In genomic region chr3:108548304-108548703, GRCh38 we compare ENCODE assay signal across 38 cellular contexts. TPM values are rescaled to one million over a fixed set of nuclear protein-coding genes. Genes with fewer than 3 reads are reported as not detected.
DNase-seq lines count a peak whose midpoint lies in the region; ATAC-seq, FAIRE-seq and TF ChIP-seq lines count a peak whose summit lies in the region.
"Had no signal": no experiment of that assay in that cellular context is flagged by ENCODE, and none has a peak within 500 bp of the region (broad histone marks: within the 10 kb centered on the region; RNA-seq: fewer than 3 reads in every experiment).

No MANE protein-coding gene starts in this region.

- TF ChIP-seq CTCF in SK-N-SH (IDR thresholded peaks at IDR 0.05) (no peak), cardiac fibroblast (IDR thresholded peaks at IDR 0.05; ENCODE audit: low read depth, low read length) (no peak), fibroblast of the aortic adventitia (IDR thresholded peaks at IDR 0.05; ENCODE audit: insufficient read depth, low read length) (no peak), transverse colon (IDR thresholded peaks at IDR 0.05) (no peak), HepG2 (CRISPR knock-in tag; IDR thresholded peaks at IDR 0.05) (no peak)

- no peak for FAIRE-seq in HepG2 (lab: Jason Lieb, UNC)
- FAIRE-seq: D721Med, GM19239, H54 had no signal

- no peak overlapping the region for H2AFZ ChIP-seq in SK-N-SH (ENCODE audit: low read depth)
- H2AFZ ChIP-seq in HepG2 (ENCODE audit: low read length): no peak overlapping the region

- H3K4me3 ChIP-seq in SK-N-SH (ENCODE audit: low read depth in 2 of 2, low read length in 1 of 2) (no peak overlapping the region), cardiac fibroblast (replicated peaks in 1 of 2; ENCODE audit: low read depth in 2 of 2, low read length in 2 of 2) (no peak overlapping the region), fibroblast of the aortic adventitia (ENCODE audit: low read depth, low read length) (no peak overlapping the region), transverse colon (no peak overlapping the region), HepG2 (replicated peaks in 1 of 3; ENCODE audit: insufficient read depth in 1 of 3, low read depth in 2 of 3, low read length in 3 of 3) (no peak overlapping the region)
- H3K4me3 ChIP-seq: breast epithelium, colonic mucosa, Peyer's patch, skin epidermis, suprapubic skin had no signal

- H4K20me1 ChIP-seq in SK-N-SH (ENCODE audit: insufficient read depth) (no peaks in the 10 kb centered on the region), HepG2 (ENCODE audit: insufficient read depth, low read length) (no peaks in the 10 kb centered on the region)

- POLR2A ChIA-PET in SK-N-SH (lab: Yijun Ruan, JAX) (no interaction called here), HepG2 (lab: Yijun Ruan, JAX) (no interaction called here)

- H3K4me1 ChIP-seq in SK-N-SH (ENCODE audit: control insufficient read depth in 1 of 2, insufficient read depth in 2 of 2, low read depth in 1 of 2, low read length in 1 of 2) (peaks cover 0 to 2% of the 10 kb centered on the region in 2 experiments; a peak in 2 of 4 replicates), transverse colon (peaks cover 0 to 7% (median 3%) of the 10 kb centered on the region in 4 donors), HepG2 (ENCODE audit: insufficient read depth, low read length) (no peaks in the 10 kb centered on the region)
- H3K4me1 ChIP-seq: breast epithelium, colonic mucosa, Peyer's patch, suprapubic skin had no signal

- CTCF ChIA-PET in SK-N-SH (lab: Yijun Ruan, JAX): interaction anchor here (1.0 kb wide), 1 partner anchor 58 kb away, joined by 3 read pairs; no protein-coding TSS in a partner anchor
- CTCF ChIA-PET in HepG2 (lab: Yijun Ruan, JAX; ENCODE audit: low intra/inter-chr PET ratio, low total read pairs): no interaction called here

- BruUV-seq in HepG2 (replicated peaks; lab: Mats Ljungman, UMichigan): no TSS peak

- TF ChIP-seq RAD21 in SK-N-SH (IDR thresholded peaks at IDR 0.05; ENCODE audit: low read length) (no peak), HepG2 (CRISPR knock-in tag; IDR thresholded peaks at IDR 0.05) (no peak)

- TF ChIP-seq EP300 in SK-N-SH (IDR thresholded peaks at IDR 0.05; ENCODE audit: borderline replicate concordance in 1 of 2, low read depth in 1 of 2, low read length in 1 of 2) (no peak), transverse colon (IDR thresholded peaks at IDR 0.05; ENCODE audit: low read depth) (no peak), HepG2 (IDR thresholded peaks at IDR 0.05; ENCODE audit: low read depth in 2 of 2, low read length in 2 of 2) (no peak), HepG2 (CRISPR knock-in tag; IDR thresholded peaks at IDR 0.05; ENCODE audit: borderline replicate concordance) (no peak)

- TF ChIP-seq POLR2A in transverse colon (IDR thresholded peaks at IDR 0.05) (no peak), HepG2 (IDR thresholded peaks at IDR 0.05; ENCODE audit: insufficient read depth in 1 of 2, low read depth in 2 of 2, low read length in 2 of 2) (no peak)

- H3K27me3 ChIP-seq in SK-N-SH (ENCODE audit: insufficient read depth) (no peaks in the 10 kb centered on the region), transverse colon (no peaks in the 10 kb centered on the region), HepG2 (ENCODE audit: control insufficient read depth in 1 of 2, insufficient read depth in 2 of 2, low read length in 2 of 2) (no peaks in the 10 kb centered on the region)
- H3K27me3 ChIP-seq: breast epithelium, colonic mucosa, Peyer's patch, suprapubic skin had no signal

- H3K27ac ChIP-seq in SK-N-SH (ENCODE audit: low read depth in 2 of 2, low read length in 1 of 2) (no peak overlapping the region; a peak in 1 of 4 replicates), transverse colon (no peak overlapping the region), HepG2 (ENCODE audit: extremely low read length, insufficient read depth, low read length) (no peak overlapping the region)
- H3K27ac ChIP-seq: breast epithelium, colonic mucosa, Peyer's patch, skin epidermis, suprapubic skin had no signal

- H3K36me3 ChIP-seq in SK-N-SH (replicated peaks in 1 of 2; ENCODE audit: control insufficient read depth in 1 of 2, insufficient read depth in 2 of 2, low read length in 1 of 2): peaks cover 31 to 45% of the 10 kb centered on the region in 2 experiments
- no peaks in the 10 kb centered on the region for H3K36me3 ChIP-seq in transverse colon
- H3K36me3 ChIP-seq in HepG2 (replicated peaks in 1 of 2; ENCODE audit: control insufficient read depth in 1 of 2, insufficient read depth in 2 of 2, low read length in 2 of 2): peaks cover 0 to 9% of the 10 kb centered on the region in 2 experiments; a peak in 2 of 5 replicates
- H3K36me3 ChIP-seq: breast epithelium, colonic mucosa, Peyer's patch, suprapubic skin had no signal

- H3K9me2 ChIP-seq in SK-N-SH: no peaks in the 10 kb centered on the region

- H3K9ac ChIP-seq in SK-N-SH (no peak overlapping the region), HepG2 (ENCODE audit: insufficient read depth, low read depth, low read length) (no peak overlapping the region)

- peaks cover 8% of the 10 kb centered on the region for H3F3A ChIP-seq in SK-N-SH (replicated peaks; ENCODE audit: insufficient read depth)

- ATAC-seq in SK-N-SH treated with all-trans-retinoic acid at 6 μM for 48 hours: 0 out of 3 replicates have a peak, but pooled peaks have one; percentile 19
- no peak for ATAC-seq in Right ventricle myocardium superior (ENCODE audit: poor library complexity)
- ATAC-seq in HepG2: no peak
- ATAC-seq: activated naive CD4-positive, alpha-beta T cell treated with anti-CD3 and anti-CD28 coated beads, Interleukin-2, amount 50 U/mL, for 72 hours; left colon had no signal

- intact Hi-C loops in transverse colon (cut with DNase I; ENCODE audit: low total_unique reads): no loop called here
- intact Hi-C loops in Right ventricle myocardium superior (cut with DNase I): no loop called here
- intact Hi-C loops in HepG2 (cut with micrococcal nuclease; ENCODE audit: unreplicated experiment): no loop called here

- no peaks in the 10 kb centered on the region for H3K9me3 ChIP-seq in SK-N-SH
- H3K9me3 ChIP-seq in transverse colon: no peaks in the 10 kb centered on the region
- no peaks in the 10 kb centered on the region for H3K9me3 ChIP-seq in HepG2 (ENCODE audit: low read length)
- H3K9me3 ChIP-seq: breast epithelium, colonic mucosa, Peyer's patch, suprapubic skin had no signal

- H3K79me2 ChIP-seq in SK-N-SH (ENCODE audit: insufficient read depth) (no peaks in the 10 kb centered on the region), HepG2 (ENCODE audit: insufficient read depth, low read length) (no peaks in the 10 kb centered on the region)

- H3K4me2 ChIP-seq in SK-N-SH: no peak overlapping the region
- no peak overlapping the region for H3K4me2 ChIP-seq in HepG2 (ENCODE audit: low read depth, low read length)

- DNase-seq in SK-N-SH: no peak
- DNase-seq in cardiac fibroblast (ENCODE audit: low read depth in 2 of 2): peak; percentile 42 to 68
- peak; percentile 32 for DNase-seq in fibroblast of the aortic adventitia (ENCODE audit: low read depth)
- DNase-seq in transverse colon: no peak
- DNase-seq in Right ventricle myocardium superior: no peak
- no peak for DNase-seq in H4 (ENCODE audit: low spot score)
- DNase-seq in HepG2 (ENCODE audit: low spot score): no peak
- DNase-seq: 8988T; activated CD4-positive, alpha-beta T cell treated with anti-CD3 and anti-CD28 coated beads, Interleukin-2, amount 10 ng/mL, durations not matched to agents 24 days and 14 days; activated CD8-positive, alpha-beta memory T cell treated with anti-CD3 and anti-CD28 coated beads for 24 hours; activated effector memory CD4-positive, alpha-beta T cell treated with Interleukin-2 at 50 U/mL for 16 hours; activated T-cell treated with anti-CD3 and anti-CD28 coated beads for 4 hours; anterior cingulate cortex; CD4-positive, alpha-beta memory T cell; colonic mucosa; effector memory CD4-positive, alpha-beta T cell; hippocampal formation; left colon; mammary epithelial cell; NCI-H1417 treated with DMSO at 0.1 percent for 48 hours; NCI-H2029 treated with DMSO at 0.1 percent for 48 hours; NCI-H2227 treated with DMSO at 0.1 percent for 48 hours; Peyer's patch; retina; SHP77 treated with DMSO at 0.1 percent for 48 hours; stimulated activated naive CD4-positive, alpha-beta T cell; T-helper 9 cell had no signal

- WGBS in SK-N-SH (ENCODE audit: low lambda C conversion rate): 61% methylated on average over 1 of the region's 1 CpG
- WGBS in transverse colon (ENCODE audit: low coverage in 1 of 2), 2 donors: 60 to 67% methylated on average over 1 of the region's 1 CpG
- 92% methylated on average over 1 of the region's 1 CpG for WGBS in HepG2 (ENCODE audit: low lambda C conversion rate)

- in situ Hi-C loops in transverse colon (cut with MboI; ENCODE audit: low pct_ligation_motif_present in 1 of 4, low pct_unique_long_range_greater_than_20kb in 1 of 4, low sequenced_read_pairs in 3 of 4) (no loop called here), HepG2 (cut with HindIII; ENCODE audit: extremely low pct_ligation_motif_present, low pct_unique_long_range_greater_than_20kb) (no loop called here)

RNA-seq across cellular contexts. Expression of gene MYH15, which starts 37.9 kb away (rescaled TPM):
- 2.1 and 3.2 TPM in 2 replicates for polyA plus RNA-seq in SK-N-SH (2012; rRNA removed)
- 2.8 and 2.9 TPM in 2 replicates for polyA plus RNA-seq in SK-N-SH (2012; cell fraction: cytosol; rRNA removed)
- 2.0 and 3.2 TPM in 2 replicates for polyA plus RNA-seq in SK-N-SH (2012; cell fraction: nucleus; rRNA removed)
- total RNA-seq in fibroblast of the aortic adventitia (ENCODE audit: low replicate concordance): 0.99 and 1.6 TPM in 2 replicates
- total RNA-seq in transverse colon: under 1 TPM in 2 of 4 donors, not detected in 2; 0.16 to 0.41 TPM
- total RNA-seq in Right ventricle myocardium superior: 0.13 TPM
- total RNA-seq in H4 (2014; rRNA removed; shearing (Covaris generic)): 0.08 and 0.10 TPM in 2 replicates
- 0.09 TPM in 1 of 2 replicates, not detected in the other for total RNA-seq in HepG2 (2016; rRNA removed; fragmentation: Illumina TruSeq; extraction: Trizol)
- not detected in 2 replicates for total RNA-seq in HepG2 (2016; cell fraction: cytosol; rRNA removed; fragmentation: Illumina TruSeq; extraction: Trizol; ENCODE audit: low read depth)
- total RNA-seq in HepG2 (2016; cell fraction: insoluble cytoplasmic fraction; rRNA removed; fragmentation: Illumina TruSeq; extraction: Trizol): 0.03 TPM in 1 of 2 replicates, not detected in the other
- 0.03 TPM in 1 of 2 replicates, not detected in the other for total RNA-seq in HepG2 (2016; cell fraction: membrane; rRNA removed; fragmentation: Illumina TruSeq; extraction: Trizol)
- 0.06 and 0.09 TPM in 2 replicates for total RNA-seq in HepG2 (2016; cell fraction: nucleus; rRNA removed; fragmentation: Illumina TruSeq; extraction: Trizol)
- 0.01 and 0.03 TPM in 2 replicates for polyA plus RNA-seq in HepG2 (2011; rRNA removed)
- 0.01 TPM in 1 of 2 replicates, not detected in the other for polyA plus RNA-seq in HepG2 (2011; cell fraction: cytosol; rRNA removed)
- 0.03 and 0.09 TPM in 2 replicates for polyA plus RNA-seq in HepG2 (2011; cell fraction: nucleus; rRNA removed)
- 0.03 and 0.04 TPM in 2 replicates for polyA plus RNA-seq in HepG2 (2012)
- polyA plus RNA-seq in HepG2 (2016; cell fraction: cytosol; fragmentation: Illumina TruSeq; extraction: Trizol; ENCODE audit: low read depth): not detected in 2 replicates
- polyA plus RNA-seq in HepG2 (2016; cell fraction: insoluble cytoplasmic fraction; fragmentation: Illumina TruSeq; extraction: Trizol; ENCODE audit: low read depth): not detected in 2 replicates
- not detected in 2 replicates for polyA plus RNA-seq in HepG2 (2016; cell fraction: membrane; fragmentation: Illumina TruSeq; extraction: Trizol; ENCODE audit: low read depth)
- polyA plus RNA-seq in HepG2 (2016; cell fraction: nucleus; fragmentation: Illumina TruSeq; extraction: Trizol; ENCODE audit: insufficient read depth, low read depth): 0.10 and 0.11 TPM in 2 replicates
- 0.04 and 0.05 TPM in 2 replicates for polyA minus RNA-seq in HepG2 (2011; rRNA and poly(A)+ RNA removed; ENCODE audit: low replicate concordance)
- not detected in 2 replicates for polyA minus RNA-seq in HepG2 (2011; cell fraction: cytosol; rRNA and poly(A)+ RNA removed)
- polyA minus RNA-seq in HepG2 (2011; cell fraction: nucleus; rRNA and poly(A)+ RNA removed): 0.13 and 0.25 TPM in 2 replicates
- total RNA-seq: B cell, breast epithelium, mucosa of gallbladder, omental fat pad had no signal
- polyA plus RNA-seq: CD4-positive, alpha-beta memory T cell had no signal

RNA-seq across cellular contexts. Expression of gene CIP2A, which starts 40.9 kb away (rescaled TPM):
- 6.9 and 7.1 TPM in 2 replicates for polyA plus RNA-seq in SK-N-SH (2012; rRNA removed)
- polyA plus RNA-seq in SK-N-SH (2012; cell fraction: cytosol; rRNA removed): 7.8 TPM in 2 replicates
- 11.9 and 12.9 TPM in 2 replicates for polyA plus RNA-seq in SK-N-SH (2012; cell fraction: nucleus; rRNA removed)
- total RNA-seq in fibroblast of the aortic adventitia (ENCODE audit: low replicate concordance): 7.1 and 39.2 TPM in 2 replicates
- 1 to 10 TPM in 3 of 4 donors, under 1 TPM in 1; 0.40 to 3.2 (median 2.0) TPM for total RNA-seq in transverse colon
- total RNA-seq in Right ventricle myocardium superior: 1.5 TPM
- 15.4 and 22.3 TPM in 2 replicates for total RNA-seq in H4 (2014; rRNA removed; shearing (Covaris generic))
- 36.9 and 54.1 TPM in 2 replicates for total RNA-seq in HepG2 (2016; rRNA removed; fragmentation: Illumina TruSeq; extraction: Trizol)
- total RNA-seq in HepG2 (2016; cell fraction: cytosol; rRNA removed; fragmentation: Illumina TruSeq; extraction: Trizol; ENCODE audit: low read depth): 2.1 and 2.4 TPM in 2 replicates
- total RNA-seq in HepG2 (2016; cell fraction: insoluble cytoplasmic fraction; rRNA removed; fragmentation: Illumina TruSeq; extraction: Trizol): 36.1 and 54.9 TPM in 2 replicates
- total RNA-seq in HepG2 (2016; cell fraction: membrane; rRNA removed; fragmentation: Illumina TruSeq; extraction: Trizol): 8.7 and 10.3 TPM in 2 replicates
- 56.9 and 59.9 TPM in 2 replicates for total RNA-seq in HepG2 (2016; cell fraction: nucleus; rRNA removed; fragmentation: Illumina TruSeq; extraction: Trizol)
- 4.7 and 7.8 TPM in 2 replicates for polyA plus RNA-seq in HepG2 (2011; rRNA removed)
- polyA plus RNA-seq in HepG2 (2011; cell fraction: cytosol; rRNA removed): 2.7 and 2.9 TPM in 2 replicates
- polyA plus RNA-seq in HepG2 (2011; cell fraction: nucleus; rRNA removed): 8.3 and 9.3 TPM in 2 replicates
- polyA plus RNA-seq in HepG2 (2012): 3.1 and 6.8 TPM in 2 replicates
- polyA plus RNA-seq in HepG2 (2016; cell fraction: cytosol; fragmentation: Illumina TruSeq; extraction: Trizol; ENCODE audit: low read depth): 0.93 and 1.1 TPM in 2 replicates
- polyA plus RNA-seq in HepG2 (2016; cell fraction: insoluble cytoplasmic fraction; fragmentation: Illumina TruSeq; extraction: Trizol; ENCODE audit: low read depth): 30.7 and 32.8 TPM in 2 replicates
- 2.6 and 6.4 TPM in 2 replicates for polyA plus RNA-seq in HepG2 (2016; cell fraction: membrane; fragmentation: Illumina TruSeq; extraction: Trizol; ENCODE audit: low read depth)
- polyA plus RNA-seq in HepG2 (2016; cell fraction: nucleus; fragmentation: Illumina TruSeq; extraction: Trizol; ENCODE audit: insufficient read depth, low read depth): 25.2 and 28.0 TPM in 2 replicates
- polyA minus RNA-seq in HepG2 (2011; rRNA and poly(A)+ RNA removed; ENCODE audit: low replicate concordance): 16.4 and 88.3 TPM in 2 replicates
- 4.6 and 8.5 TPM in 2 replicates for polyA minus RNA-seq in HepG2 (2011; cell fraction: cytosol; rRNA and poly(A)+ RNA removed)
- polyA minus RNA-seq in HepG2 (2011; cell fraction: nucleus; rRNA and poly(A)+ RNA removed): 41.3 and 55.5 TPM in 2 replicates

RNA-seq across cellular contexts. Expression of gene DZIP3, which starts 41.2 kb away (rescaled TPM):
- polyA plus RNA-seq in SK-N-SH (2012; rRNA removed) (6.3 and 9.2 TPM in 2 replicates), HepG2 (2011; rRNA removed) (8.1 and 11.3 TPM in 2 replicates)
- 7.0 and 7.1 TPM in 2 replicates for polyA plus RNA-seq in SK-N-SH (2012; cell fraction: cytosol; rRNA removed)
- polyA plus RNA-seq in SK-N-SH (2012; cell fraction: nucleus; rRNA removed): 10.1 and 19.5 TPM in 2 replicates
- total RNA-seq in fibroblast of the aortic adventitia (ENCODE audit: low replicate concordance) (16.7 and 27.6 TPM in 2 replicates), transverse colon (1 to 10 TPM; 1.5 to 7.4 (median 4.1) TPM), Right ventricle myocardium superior (14.3 TPM), HepG2 (2016; rRNA removed; fragmentation: Illumina TruSeq; extraction: Trizol) (17.1 and 17.3 TPM in 2 replicates)
- 8.0 and 11.7 TPM in 2 replicates for total RNA-seq in H4 (2014; rRNA removed; shearing (Covaris generic))
- 2.1 and 2.4 TPM in 2 replicates for total RNA-seq in HepG2 (2016; cell fraction: cytosol; rRNA removed; fragmentation: Illumina TruSeq; extraction: Trizol; ENCODE audit: low read depth)
- total RNA-seq in HepG2 (2016; cell fraction: insoluble cytoplasmic fraction; rRNA removed; fragmentation: Illumina TruSeq; extraction: Trizol): 16.8 and 19.0 TPM in 2 replicates
- 4.5 and 6.3 TPM in 2 replicates for total RNA-seq in HepG2 (2016; cell fraction: membrane; rRNA removed; fragmentation: Illumina TruSeq; extraction: Trizol)
- total RNA-seq in HepG2 (2016; cell fraction: nucleus; rRNA removed; fragmentation: Illumina TruSeq; extraction: Trizol): 36.5 and 37.8 TPM in 2 replicates
- 2.8 and 3.6 TPM in 2 replicates for polyA plus RNA-seq in HepG2 (2011; cell fraction: cytosol; rRNA removed)
- polyA plus RNA-seq in HepG2 (2011; cell fraction: nucleus; rRNA removed): 17.2 and 19.2 TPM in 2 replicates
- 5.5 and 9.1 TPM in 2 replicates for polyA plus RNA-seq in HepG2 (2012)
- 0.49 and 0.54 TPM in 2 replicates for polyA plus RNA-seq in HepG2 (2016; cell fraction: cytosol; fragmentation: Illumina TruSeq; extraction: Trizol; ENCODE audit: low read depth)
- 8.8 and 10.0 TPM in 2 replicates for polyA plus RNA-seq in HepG2 (2016; cell fraction: insoluble cytoplasmic fraction; fragmentation: Illumina TruSeq; extraction: Trizol; ENCODE audit: low read depth)
- 1.0 and 1.3 TPM in 2 replicates for polyA plus RNA-seq in HepG2 (2016; cell fraction: membrane; fragmentation: Illumina TruSeq; extraction: Trizol; ENCODE audit: low read depth)
- polyA plus RNA-seq in HepG2 (2016; cell fraction: nucleus; fragmentation: Illumina TruSeq; extraction: Trizol; ENCODE audit: insufficient read depth, low read depth): 35.2 and 36.3 TPM in 2 replicates
- 0.91 and 4.5 TPM in 2 replicates for polyA minus RNA-seq in HepG2 (2011; rRNA and poly(A)+ RNA removed; ENCODE audit: low replicate concordance)
- 4.4 and 5.5 TPM in 2 replicates for polyA minus RNA-seq in HepG2 (2011; cell fraction: cytosol; rRNA and poly(A)+ RNA removed)
- 36.3 and 37.2 TPM in 2 replicates for polyA minus RNA-seq in HepG2 (2011; cell fraction: nucleus; rRNA and poly(A)+ RNA removed)

Comparison
In these comparisons a context has a peak if more than half of its experiments do, and no peak if none do; other contexts are left out.
1. DNase-seq: peak in cardiac fibroblast (2 of 2) and fibroblast of the aortic adventitia (single experiment); none in SK-N-SH (single experiment), transverse colon (single experiment), Right ventricle myocardium superior (single experiment), H4 (single experiment) and HepG2 (single experiment).